In genomic region chr4:76305033-76305687, GRCh38 we compare ENCODE assay signal across 9 cellular contexts. TPM values are rescaled to one million over a fixed set of nuclear protein-coding genes. Genes with fewer than 3 reads are reported as not detected.
A peak's percentile ranks its signal among the peaks of the same experiment; 100 is the strongest.
DNase-seq lines count a peak whose midpoint lies in the region; ATAC-seq, FAIRE-seq and TF ChIP-seq lines count a peak whose summit lies in the region.
"Had no signal": no experiment of that assay in that cellular context is flagged by ENCODE, and none has a peak within 500 bp of the region (broad histone marks: within the 10 kb centered on the region; RNA-seq: fewer than 3 reads in every experiment).

No MANE protein-coding gene starts in this region.

- BruUV-seq in PC-9 (replicated peaks; lab: Mats Ljungman, UMichigan), result no TSS peak

- H3K27ac ChIP-seq in PC-9 (no peak overlapping the region), pancreas (peak overlapping the region in 1 of 4 donors; percentile 97)

- H2AFZ ChIP-seq in PC-9, result no peak overlapping the region

- H3K36me3 ChIP-seq in PC-9 (ENCODE audit: low read depth) (no peaks in the 10 kb centered on the region), endocrine pancreas (ENCODE audit: control insufficient read depth, insufficient read depth, low read length) (no peaks in the 10 kb centered on the region), pancreas (no peaks in the 10 kb centered on the region)

- no peak for FAIRE-seq in pancreas (lab: Jason Lieb, UNC)

- WGBS in pancreas, 2 donors, result 84 to 89% methylated on average over 7 of the region's 7 CpGs

- no peaks in the 10 kb centered on the region for H4K20me1 ChIP-seq in PC-9 (ENCODE audit: insufficient read depth)

- TF ChIP-seq CTCF in PC-9 (conservative IDR thresholded peaks at IDR 0.05) (no peak), pancreas (IDR thresholded peaks at IDR 0.05) (no peak), GM10266 (IDR thresholded peaks at IDR 0.05; ENCODE audit: control insufficient read depth, insufficient read depth, low read depth, missing control alignments) (no peak)

- H3K4me3 ChIP-seq in PC-9 (peak overlapping the region; percentile 87; the same call in 1 of the 2 replicates), endocrine pancreas (ENCODE audit: control insufficient read depth, insufficient read depth, low read length) (peak overlapping the region; percentile 85), pancreas (peak overlapping the region in 3 of 4 donors; percentile 41 to 92 (median 63))

- CTCF ChIA-PET in PC-9 (lab: Charles Lee), result no interaction called here

- ATAC-seq in pancreas (no peak), HG03520 (IDR thresholded peaks at IDR 0.05; ENCODE audit: unreplicated experiment) (no peak), GM18858 (IDR thresholded peaks at IDR 0.05; ENCODE audit: unreplicated experiment) (no peak)

- POLR2A ChIA-PET in PC-9 (lab: Charles Lee; ENCODE audit: unreplicated experiment), result interaction anchor here (0.7 kb wide), 1 partner anchor 867 kb away, joined by 4 read pairs; no protein-coding TSS in a partner anchor

- H3K9ac ChIP-seq in endocrine pancreas (ENCODE audit: control insufficient read depth, insufficient read depth, low read length), result no peak overlapping the region

- peak overlapping the region; percentile 88 for H3K4me2 ChIP-seq in PC-9

- intact Hi-C loops in PC-9 (cut with micrococcal nuclease; ENCODE audit: unreplicated experiment) (loop anchor here (5.0 kb wide), 2 partner anchors 53 to 123 kb away; partner anchors contain the start of gene FAM47E), pancreas (cut with DNase I) (loop anchor here in 1 of 3 donors (10.0 kb wide), 1 partner anchor 50 kb away; the partner anchor contains the start of gene FAM47E)

- peaks cover 13% of the 10 kb centered on the region for H3F3A ChIP-seq in PC-9 (ENCODE audit: insufficient read depth, low read depth)

- peak; percentile 18 for DNase-seq in CMK (ENCODE audit: low read depth)
- DNase-seq in PC-9, result no peak
- DNase-seq in pancreas, result no peak
- DNase-seq in GM10266 (ENCODE audit: extremely low spot score), result no peak
- DNase-seq in NCI-H187 (lab: John Stamatoyannopoulos, UW), result no peak
- DNase-seq: T1000 had no signal

- no peaks in the 10 kb centered on the region for H3K79me2 ChIP-seq in PC-9 (ENCODE audit: low read depth)

- H3K27me3 ChIP-seq in PC-9 (ENCODE audit: insufficient read depth, low read depth), result no peaks in the 10 kb centered on the region
- H3K27me3 ChIP-seq in endocrine pancreas (ENCODE audit: control insufficient read depth, insufficient read depth, low read length), result no peaks in the 10 kb centered on the region
- no peaks in the 10 kb centered on the region for H3K27me3 ChIP-seq in pancreas

- peaks cover 28% of the 10 kb centered on the region for H3K4me1 ChIP-seq in PC-9 (replicated peaks; ENCODE audit: insufficient read depth)
- H3K4me1 ChIP-seq in endocrine pancreas (ENCODE audit: control insufficient read depth, insufficient read depth, low read length), result peaks cover 16% of the 10 kb centered on the region
- peaks cover 20 to 36% (median 21%) of the 10 kb centered on the region in 3 donors for H3K4me1 ChIP-seq in pancreas

- no peaks in the 10 kb centered on the region for H3K9me2 ChIP-seq in PC-9 (ENCODE audit: insufficient read depth)

- no peaks in the 10 kb centered on the region for H3K9me3 ChIP-seq in PC-9 (ENCODE audit: insufficient read depth, low read depth)
- H3K9me3 ChIP-seq in endocrine pancreas (ENCODE audit: control insufficient read depth, low read length), result no peaks in the 10 kb centered on the region
- H3K9me3 ChIP-seq in pancreas, result no peaks in the 10 kb centered on the region

RNA-seq across cellular contexts. Expression of gene STBD1, which starts 1.4 kb away (rescaled TPM):
- 1.8 and 3.5 TPM in 2 replicates for total RNA-seq in PC-9 (2021)
- total RNA-seq in pancreas, result 1 to 10 TPM; 1.7 to 6.5 (median 2.6) TPM
- 1 to 10 TPM; 3.6 to 5.0 TPM for polyA plus RNA-seq in pancreas

RNA-seq across cellular contexts. Expression of gene FAM47E, which starts 53.6 kb away (rescaled TPM):
- total RNA-seq in PC-9 (2021) (2.2 and 2.5 TPM in 2 replicates), pancreas (10 to 100 TPM in 2 of 6 donors, 1 to 10 TPM in 4; 3.6 to 11.5 (median 7.3) TPM)
- polyA plus RNA-seq in pancreas, result 10 to 100 TPM; 13.1 to 14.8 TPM
